31 cellular contexts compared by ENCODE assay signal in genomic region chr12:94781835-94782234, GRCh38.
"Had no signal": no experiment of that assay in that cellular context is flagged by ENCODE, and none has a peak within 500 bp of the region (broad histone marks: within the 10 kb centered on the region; RNA-seq: fewer than 3 reads in every experiment).

No MANE protein-coding gene starts in this region.

- H3K4me3 ChIP-seq: ascending aorta, cardiac muscle cell had no signal

- H3K36me3 ChIP-seq: ascending aorta, cardiac muscle cell had no signal

- H3K27ac ChIP-seq: ascending aorta, cardiac muscle cell, VCaP had no signal

- H3K4me1 ChIP-seq: ascending aorta had no signal

- H3K27me3 ChIP-seq: ascending aorta, cardiac muscle cell had no signal

- ATAC-seq: activated CD8-positive, alpha-beta T cell treated with anti-CD3 and anti-CD28 coated beads for 36 hours; activated naive CD4-positive, alpha-beta T cell treated with anti-CD3 and anti-CD28 coated beads, Interleukin-2, amount 50 U/mL, for 72 hours; activated T-cell treated with anti-CD3 and anti-CD28 coated beads, Interleukin-2, amount 50 U/mL, for 4 hours; activated T-cell treated with anti-CD3 and anti-CD28 coated beads, Interleukin-2, amount 50 U/mL, for 72 hours; activated T-helper 17 cell treated with anti-CD3 and anti-CD28 coated beads, Interleukin-2, amount 50 U/mL, for 72 hours had no signal

- DNase-seq: activated B cell treated with CpG ODN at 0.5 μM for 24 hours; activated CD4-positive, alpha-beta memory T cell treated with anti-CD3 and anti-CD28 coated beads for 36 hours; activated CD4-positive, alpha-beta T cell treated with anti-CD3 and anti-CD28 coated beads for 4 hours; activated CD4-positive, alpha-beta T cell treated with anti-CD3 and anti-CD28 coated beads, Interleukin-2, amount 10 ng/mL, durations not matched to agents 24 days and 14 days; activated CD4-positive, alpha-beta T cell treated with anti-CD3 and anti-CD28 coated beads, Interleukin-2, amount 50 U/mL, for 1 hour; activated CD4-positive, alpha-beta T cell treated with anti-CD3 and anti-CD28 coated beads, Interleukin-2, amount 50 U/mL, for 4 hours; activated CD4-positive, CD25-positive, alpha-beta regulatory T cell treated with anti-CD3 and anti-CD28 coated beads, Interleukin-2, amount 50 U/mL, for 72 hours; activated CD8-positive, alpha-beta memory T cell treated with anti-CD3 and anti-CD28 coated beads, Interleukin-2, amount 50 U/mL, for 4 hours; activated CD8-positive, alpha-beta T cell treated with anti-CD3 and anti-CD28 coated beads for 36 hours; activated effector memory CD4-positive, alpha-beta T cell treated with Interleukin-2 at 50 U/mL for 16 hours; activated gamma-delta T cell; activated naive CD4-positive, alpha-beta T cell treated with anti-CD3 and anti-CD28 coated beads, Interleukin-2, amount 10 ng/mL, durations not matched to agents 7 days and 5 days; activated naive CD4-positive, alpha-beta T cell treated with Interleukin-2 at 50 U/mL for 16 hours; activated naive CD8-positive, alpha-beta T cell treated with anti-CD3 and anti-CD28 coated beads for 36 hours; activated T-cell treated with anti-CD3 and anti-CD28 coated beads for 4 hours; activated T-cell treated with anti-CD3 and anti-CD28 coated beads, Interleukin-2, amount 50 U/mL, for 1 hour; activated T-cell treated with anti-CD3 and anti-CD28 coated beads, Interleukin-2, amount 50 U/mL, for 4 hours; activated T-cell treated with anti-CD3 and anti-CD28 coated beads, Interleukin-2, amount 50 U/mL, for 72 hours; amygdala; anterior cingulate cortex; caudate nucleus; cerebellar nuclear complex; T-helper 2 cell; T-helper 9 cell had no signal

- H3K9me3 ChIP-seq: ascending aorta had no signal

- FAIRE-seq: bronchial epithelial cell, TTC549 had no signal
